8 cellular contexts compared by ENCODE assay signal in the genomic region with DNA sequence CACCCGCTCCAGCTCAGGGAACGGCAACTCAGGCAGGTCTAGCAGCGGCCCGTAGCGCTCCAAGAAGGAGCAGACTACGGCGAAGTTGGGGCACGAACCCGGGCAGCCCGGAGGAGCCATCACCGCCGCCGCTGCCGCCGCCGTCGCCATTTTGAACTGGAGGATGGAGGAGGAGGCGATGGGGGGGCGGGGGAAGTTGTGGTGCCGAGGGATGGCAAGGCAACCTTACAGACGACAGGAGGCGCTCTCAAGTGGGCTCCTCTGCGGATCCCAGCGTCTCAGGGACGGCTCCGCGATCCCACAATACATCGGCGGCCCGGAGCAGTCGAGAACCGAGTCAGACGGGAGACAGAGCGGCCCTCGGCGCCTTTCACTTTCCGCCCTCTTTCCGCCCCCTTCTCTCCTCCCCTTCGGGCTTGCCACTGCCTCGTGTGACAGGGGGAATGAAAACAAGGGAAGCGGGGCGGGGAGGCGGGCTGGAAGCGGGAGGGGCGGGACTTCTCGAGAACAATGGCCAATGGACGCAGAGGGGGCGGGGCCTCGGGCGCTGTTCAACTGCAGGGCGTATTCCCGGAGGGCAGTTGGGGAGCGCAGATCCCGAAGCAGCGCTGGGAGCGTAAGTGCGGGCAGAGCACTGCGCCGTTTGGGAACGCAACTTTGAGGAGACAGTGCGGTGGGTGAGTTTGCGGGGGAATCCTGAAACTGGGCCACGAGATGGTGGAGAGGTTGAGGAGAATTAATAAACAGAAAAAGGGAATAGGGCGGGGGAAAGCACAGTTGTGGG. TPM values are rescaled to one million over a fixed set of nuclear protein-coding genes. Genes with fewer than 3 reads are reported as not detected.
DNase-seq lines count a peak whose midpoint lies in the region; ATAC-seq, FAIRE-seq and TF ChIP-seq lines count a peak whose summit lies in the region.

A gene (plus strand): TSS at position 580 of the 784 bp plus-strand sequence. CDS start 21,353 bp downstream, outside the sequence.
A gene with protein sequence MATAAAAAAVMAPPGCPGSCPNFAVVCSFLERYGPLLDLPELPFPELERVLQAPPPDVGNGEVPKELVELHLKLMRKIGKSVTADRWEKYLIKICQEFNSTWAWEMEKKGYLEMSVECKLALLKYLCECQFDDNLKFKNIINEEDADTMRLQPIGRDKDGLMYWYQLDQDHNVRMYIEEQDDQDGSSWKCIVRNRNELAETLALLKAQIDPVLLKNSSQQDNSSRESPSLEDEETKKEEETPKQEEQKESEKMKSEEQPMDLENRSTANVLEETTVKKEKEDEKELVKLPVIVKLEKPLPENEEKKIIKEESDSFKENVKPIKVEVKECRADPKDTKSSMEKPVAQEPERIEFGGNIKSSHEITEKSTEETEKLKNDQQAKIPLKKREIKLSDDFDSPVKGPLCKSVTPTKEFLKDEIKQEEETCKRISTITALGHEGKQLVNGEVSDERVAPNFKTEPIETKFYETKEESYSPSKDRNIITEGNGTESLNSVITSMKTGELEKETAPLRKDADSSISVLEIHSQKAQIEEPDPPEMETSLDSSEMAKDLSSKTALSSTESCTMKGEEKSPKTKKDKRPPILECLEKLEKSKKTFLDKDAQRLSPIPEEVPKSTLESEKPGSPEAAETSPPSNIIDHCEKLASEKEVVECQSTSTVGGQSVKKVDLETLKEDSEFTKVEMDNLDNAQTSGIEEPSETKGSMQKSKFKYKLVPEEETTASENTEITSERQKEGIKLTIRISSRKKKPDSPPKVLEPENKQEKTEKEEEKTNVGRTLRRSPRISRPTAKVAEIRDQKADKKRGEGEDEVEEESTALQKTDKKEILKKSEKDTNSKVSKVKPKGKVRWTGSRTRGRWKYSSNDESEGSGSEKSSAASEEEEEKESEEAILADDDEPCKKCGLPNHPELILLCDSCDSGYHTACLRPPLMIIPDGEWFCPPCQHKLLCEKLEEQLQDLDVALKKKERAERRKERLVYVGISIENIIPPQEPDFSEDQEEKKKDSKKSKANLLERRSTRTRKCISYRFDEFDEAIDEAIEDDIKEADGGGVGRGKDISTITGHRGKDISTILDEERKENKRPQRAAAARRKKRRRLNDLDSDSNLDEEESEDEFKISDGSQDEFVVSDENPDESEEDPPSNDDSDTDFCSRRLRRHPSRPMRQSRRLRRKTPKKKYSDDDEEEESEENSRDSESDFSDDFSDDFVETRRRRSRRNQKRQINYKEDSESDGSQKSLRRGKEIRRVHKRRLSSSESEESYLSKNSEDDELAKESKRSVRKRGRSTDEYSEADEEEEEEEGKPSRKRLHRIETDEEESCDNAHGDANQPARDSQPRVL (N-terminal part only) (minus strand): TSS at position 158 of the 784 bp plus-strand sequence. CDS start 8 bp downstream, at position 150.

- peaks cover 14 to 70% (median 48%) of the 10 kb centered on the region in 6 donors for H3K4me1 ChIP-seq in spleen

- TF ChIP-seq CTCF in AG04450 (IDR thresholded peaks at IDR 0.05; ENCODE audit: low read depth, low read length) (peak; percentile 82), WERI-Rb-1 (IDR thresholded peaks at IDR 0.05; ENCODE audit: low read depth, low read length) (peak; percentile 87), bronchial epithelial cell (IDR thresholded peaks at IDR 0.05; ENCODE audit: insufficient read depth, low read length, severe bottlenecking) (peak; percentile 94), spleen (IDR thresholded peaks at IDR 0.05 in 8 of 11, conservative IDR thresholded peaks at IDR 0.05 in 3 of 11) (peak; percentile 59 to 94 (median 85))

- H3K36me3 Mint-ChIP-seq in immature natural killer cell, result no peaks in the 10 kb centered on the region

- H3K4me3 ChIP-seq in AG04450 (ENCODE audit: low read depth, low read length), result peak within 1 kb of the TSS; percentile 94
- H3K4me3 ChIP-seq in WERI-Rb-1 (ENCODE audit: low read depth, low read length), result peak within 1 kb of the TSS; percentile 100
- peak within 1 kb of the TSS; percentile 94 for H3K4me3 ChIP-seq in bronchial epithelial cell (ENCODE audit: low read depth, low read length)
- H3K4me3 ChIP-seq in spleen, result peak within 1 kb of the TSS; percentile 97 to 100 (median 99)

- H3K36me3 ChIP-seq in WERI-Rb-1 (peaks cover 5% of the 10 kb centered on the region), bronchial epithelial cell (ENCODE audit: control insufficient read depth, insufficient read depth, low read length) (no peaks in the 10 kb centered on the region), spleen (no peaks in the 10 kb centered on the region)

- H3K9me3 ChIP-seq in AG04450 (ENCODE audit: control insufficient read depth, insufficient read depth, low read length) (no peaks in the 10 kb centered on the region; the same call in 1 of the 2 replicates), WERI-Rb-1 (ENCODE audit: severe bottlenecking) (no peaks in the 10 kb centered on the region), spleen (no peaks in the 10 kb centered on the region)

- TF ChIP-seq POLR2A in spleen (IDR thresholded peaks at IDR 0.05), result peak in 2 of 3 donors; percentile 33 to 50

- H3K4me1 Mint-ChIP-seq in immature natural killer cell, result peaks cover 37 to 50% of the 10 kb centered on the region in 2 donors

- peak within 1 kb of the TSS; percentile 97 to 100 (median 99) for H3K4me3 Mint-ChIP-seq in immature natural killer cell

- FAIRE-seq in bronchial epithelial cell (lab: Jason Lieb, UNC), result no peak

- peak within 1 kb of the TSS; percentile 79 for H3K27ac ChIP-seq in AG04450 (ENCODE audit: low read depth, low read length)
- H3K27ac ChIP-seq in WERI-Rb-1, result peak within 1 kb of the TSS; percentile 95
- peak within 1 kb of the TSS; percentile 89 to 99 (median 98) for H3K27ac ChIP-seq in spleen

- no peaks in the 10 kb centered on the region for H3K9me3 Mint-ChIP-seq in immature natural killer cell

- POLR2A ChIA-PET in AG04450 (lab: Yijun Ruan, JAX), result interaction anchor here (1.0 to 1.4 kb wide), 2 partner anchors 174 to 367 kb away, joined by 3 to 5 read pairs; a partner anchor contains a TSS

- H3K27ac Mint-ChIP-seq in immature natural killer cell, result peak within 1 kb of the TSS; percentile 85 to 97 (median 94)

- H3K27me3 Mint-ChIP-seq in immature natural killer cell (ENCODE audit: low read depth in 3 of 3), result peaks cover 2 to 14% (median 5%) of the 10 kb centered on the region in 3 donors

- CTCF ChIA-PET in AG04450 (lab: Charles Lee), result interaction anchor here (0.8 to 3.7 kb wide), 5 partner anchors 11 to 187 kb away, joined by 3 to 19 read pairs (median 4); no protein-coding TSS in a partner anchor

- intact Hi-C loops in spleen (cut with DNase I; ENCODE audit: low total_unique reads), result loop anchor here (5.0 kb wide), 1 partner anchor 177 kb away; no protein-coding TSS in a partner anchor

- ATAC-seq in GM18870 (IDR thresholded peaks at IDR 0.05; ENCODE audit: unreplicated experiment) (peak; percentile 75), HG03135 (IDR thresholded peaks at IDR 0.05; ENCODE audit: unreplicated experiment) (peak; percentile 86)

- WGBS in spleen, 5 donors, result 0 to 1% (median 0%) methylated on average over 34 to 64 of the region's 64 CpGs

- H3K27me3 ChIP-seq in AG04450 (ENCODE audit: control insufficient read depth, insufficient read depth, low read length) (no peaks in the 10 kb centered on the region), WERI-Rb-1 (ENCODE audit: insufficient read depth, low read depth, severe bottlenecking) (no peaks in the 10 kb centered on the region), bronchial epithelial cell (ENCODE audit: control insufficient read depth, insufficient read depth, low read length) (no peaks in the 10 kb centered on the region), spleen (replicated peaks in 1 of 7) (no peaks in the 10 kb centered on the region)

- DNase-seq in AG04450 (ENCODE audit: low read depth, low spot score) (peak; percentile 98), NCI-H2196 (lab: John Stamatoyannopoulos, UW; ENCODE audit: unreplicated experiment) (peak; percentile 100), WERI-Rb-1 (peak; percentile 99), bronchial epithelial cell (ENCODE audit: low read depth) (peak; percentile 93), immature natural killer cell (peak; percentile 94 to 97 (median 96)), spleen (peak; percentile 99)

RNA-seq across cellular contexts. Expression of the first gene that starts in this region (rescaled TPM):
- polyA plus RNA-seq in AG04450 (2011; rRNA removed), result 45.9 and 57.7 TPM in 2 replicates
- 8.8 and 12.7 TPM in 2 replicates for polyA minus RNA-seq in AG04450 (2011; rRNA and poly(A)+ RNA removed)
- total RNA-seq in bronchial epithelial cell, result 2.1 and 11.9 TPM in 2 replicates
- 10 to 100 TPM; 14.8 to 23.7 (median 18.1) TPM for polyA plus RNA-seq in immature natural killer cell
- total RNA-seq in spleen, result 10 to 100 TPM in 6 of 7 donors, 1 to 10 TPM in 1; 9.5 to 23.7 (median 21.4) TPM
- 10 to 100 TPM; 22.2 to 37.2 (median 28.0) TPM for polyA plus RNA-seq in spleen

RNA-seq across cellular contexts. Expression of the second gene that starts in this region (rescaled TPM):
- polyA plus RNA-seq in AG04450 (2011; rRNA removed), result 26.5 and 26.8 TPM in 2 replicates
- 46.9 and 47.4 TPM in 2 replicates for polyA minus RNA-seq in AG04450 (2011; rRNA and poly(A)+ RNA removed)
- total RNA-seq in bronchial epithelial cell, result 14.5 and 33.9 TPM in 2 replicates
- 10 to 100 TPM; 16.4 to 50.2 (median 37.0) TPM for polyA plus RNA-seq in immature natural killer cell
- 10 to 100 TPM; 64.4 to 82.1 (median 66.9) TPM for total RNA-seq in spleen
- 1 to 10 TPM; 6.1 to 8.7 (median 6.7) TPM for polyA plus RNA-seq in spleen

Comparison
In these comparisons a context has a peak if more than half of its experiments do, and no peak if none do; other contexts are left out.
1. Peak in every context shown above with its lines: DNase-seq, ATAC-seq, H3K4me3 ChIP-seq and H3K27ac ChIP-seq.